In the genomic region with DNA sequence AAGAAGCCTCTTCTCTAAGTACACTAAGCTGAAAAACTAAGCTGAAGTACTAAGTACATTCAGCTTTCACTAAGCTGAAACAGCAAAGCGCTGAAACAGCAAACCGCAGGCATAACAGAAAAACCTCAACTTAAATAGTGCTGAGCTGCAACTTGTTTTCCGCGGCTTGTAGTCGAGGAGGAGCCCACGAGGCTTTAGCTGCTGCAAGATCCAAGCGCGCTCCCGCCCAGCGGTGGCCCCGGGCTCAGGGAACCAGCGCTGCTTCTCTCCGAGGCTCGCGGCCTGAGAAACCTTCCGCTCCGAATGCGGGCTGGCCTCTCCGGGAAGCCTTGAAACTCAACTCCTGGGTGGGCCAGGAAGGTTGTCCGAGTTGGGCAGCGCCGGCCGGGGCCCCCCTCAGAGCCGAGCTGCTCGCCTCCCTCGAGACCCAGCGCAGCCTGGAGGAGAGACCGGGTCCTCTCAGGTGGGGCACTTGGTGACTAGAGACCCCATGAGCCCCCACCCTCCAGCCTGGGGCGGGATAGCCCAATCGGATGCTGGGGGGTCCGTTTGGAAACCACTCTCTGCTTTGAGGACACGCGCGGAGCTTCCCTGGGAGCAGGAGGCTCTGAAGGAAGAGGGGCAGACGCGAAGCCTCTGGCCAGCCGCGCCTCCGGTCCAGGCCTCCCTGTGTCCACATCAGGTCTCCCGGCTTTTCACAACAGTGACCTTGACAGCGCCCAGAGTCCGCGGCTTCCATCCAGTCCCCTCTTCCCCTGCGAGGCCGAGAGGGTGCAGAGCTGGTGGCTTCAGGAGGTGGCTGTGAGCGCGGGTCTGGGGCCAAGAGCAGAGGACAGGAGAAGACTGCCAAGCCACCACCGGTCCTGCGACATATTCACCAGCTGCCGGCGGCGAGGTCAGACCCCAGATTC, we compare ENCODE assay signal across 8 cellular contexts. TPM values are rescaled to one million over a fixed set of nuclear protein-coding genes. Genes with fewer than 3 reads are reported as not detected.
DNase-seq lines count a peak whose midpoint lies in the region; ATAC-seq and TF ChIP-seq lines count a peak whose summit lies in the region.

No MANE protein-coding gene starts in this region.

- ATAC-seq in GM21737 (IDR thresholded peaks at IDR 0.05; ENCODE audit: unreplicated experiment) (no peak), HG03432 (IDR thresholded peaks at IDR 0.05; ENCODE audit: unreplicated experiment) (no peak), GM18861 (IDR thresholded peaks at IDR 0.05; ENCODE audit: unreplicated experiment) (no peak)

- intact Hi-C loops in activated naive CD4-positive, alpha-beta T cell treated with anti-CD3 and anti-CD28 coated beads for 36 hours (cut with micrococcal nuclease): loop anchor here (5.0 kb wide), 1 partner anchor 94 kb away; no protein-coding TSS in a partner anchor

- no peaks in the 10 kb centered on the region for H3K9me3 Mint-ChIP-seq in activated naive CD4-positive, alpha-beta T cell treated with anti-CD3 and anti-CD28 coated beads for 36 hours

- CTCF ChIA-PET in activated naive CD4-positive, alpha-beta T cell treated with anti-CD3 and anti-CD28 coated beads for 36 hours (lab: Charles Lee): interaction anchor here (0.8 to 2.6 kb wide), 8 partner anchors 10 to 96 kb away, joined by 3 to 15 read pairs (median 4); no protein-coding TSS in a partner anchor

- no peak overlapping the region for H3K4me3 ChIP-seq in GM12864 (ENCODE audit: low read depth, low read length)

- no peak for TF ChIP-seq CTCF in GM12864 (IDR thresholded peaks at IDR 0.05; ENCODE audit: low read depth, low read length, missing control alignments)

- H3K27me3 Mint-ChIP-seq in activated naive CD4-positive, alpha-beta T cell treated with anti-CD3 and anti-CD28 coated beads for 36 hours (ENCODE audit: low read depth): peaks cover 88% of the 10 kb centered on the region

- peaks cover 36% of the 10 kb centered on the region for H3K4me1 Mint-ChIP-seq in activated naive CD4-positive, alpha-beta T cell treated with anti-CD3 and anti-CD28 coated beads for 36 hours (ENCODE audit: low read depth)

- H3K27ac Mint-ChIP-seq in activated naive CD4-positive, alpha-beta T cell treated with anti-CD3 and anti-CD28 coated beads for 36 hours: no peak overlapping the region

- peak; percentile 82 for DNase-seq in GM12864 (ENCODE audit: low read depth)
- peak; percentile 97 for DNase-seq in NOMO-1 treated with DMSO at 0.1 percent for 48 hours (lab: John Stamatoyannopoulos, UW; ENCODE audit: unreplicated experiment)
- DNase-seq in activated naive CD4-positive, alpha-beta T cell treated with anti-CD3 and anti-CD28 coated beads for 36 hours: peak; percentile 64
- peak; percentile 51 for DNase-seq in hepatic stellate cell (ENCODE audit: low spot score)
- DNase-seq in stimulated activated CD4-positive, alpha-beta T cell treated with anti-CD3 and anti-CD28 coated beads, Interleukin-4, amount 100 ng/mL, for 1 hour: peak; percentile 48

- no peaks in the 10 kb centered on the region for H3K36me3 Mint-ChIP-seq in activated naive CD4-positive, alpha-beta T cell treated with anti-CD3 and anti-CD28 coated beads for 36 hours (ENCODE audit: low read depth)

- H3K4me3 Mint-ChIP-seq in activated naive CD4-positive, alpha-beta T cell treated with anti-CD3 and anti-CD28 coated beads for 36 hours: peak overlapping the region; percentile 6

RNA-seq across cellular contexts. Expression of gene HLA-E, which starts 38.1 kb away (rescaled TPM):
- 100 to 1,000 TPM; 598 to 608 TPM for total RNA-seq in activated naive CD4-positive, alpha-beta T cell treated with anti-CD3 and anti-CD28 coated beads for 36 hours
